In the genomic region with DNA sequence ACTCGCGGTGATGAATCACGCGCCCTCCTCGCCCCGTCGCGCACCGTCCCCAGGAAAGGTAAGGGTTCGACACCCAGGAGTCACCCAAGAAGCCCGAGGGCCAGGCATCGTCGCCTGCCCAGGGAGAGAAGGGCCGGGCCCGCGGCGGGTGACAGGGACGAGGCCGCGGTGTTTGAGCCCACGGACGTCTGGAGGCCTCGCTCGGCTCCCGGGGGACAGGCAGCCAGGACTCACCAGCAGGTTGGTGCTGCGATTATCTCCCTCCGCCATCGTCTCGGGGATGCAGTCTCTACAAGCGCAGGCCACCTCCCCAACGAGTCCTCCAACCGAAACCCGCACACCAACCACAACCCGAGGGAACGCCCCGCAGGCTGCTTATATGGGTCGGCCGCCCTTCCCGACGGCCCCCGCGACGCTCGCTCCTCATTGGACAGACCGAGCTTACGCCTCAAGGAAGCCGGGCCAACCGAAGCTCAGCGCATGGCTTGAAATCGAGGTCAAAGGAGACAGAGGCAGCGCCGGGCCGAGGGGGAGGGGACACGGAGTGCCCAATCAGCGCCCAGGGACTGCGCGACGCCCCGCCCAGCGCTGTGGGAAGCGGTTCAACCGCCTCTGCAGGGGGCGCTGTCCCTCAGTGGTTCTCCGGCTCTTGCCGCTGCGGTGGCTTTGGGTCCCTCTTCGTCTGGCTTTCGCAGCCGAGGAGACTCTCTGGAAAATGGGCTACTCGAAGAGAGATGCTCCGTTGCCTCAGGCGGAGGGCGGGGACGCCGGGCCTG, we compare ENCODE assay signal across 8 cellular contexts. TPM values are rescaled to one million over a fixed set of nuclear protein-coding genes. Genes with fewer than 3 reads are reported as not detected.
A peak's percentile ranks its signal among the peaks of the same experiment; 100 is the strongest.
DNase-seq lines count a peak whose midpoint lies in the region; ATAC-seq and TF ChIP-seq lines count a peak whose summit lies in the region.

TSS of gene ARL6IP1 (minus strand) at position 353 of the 776 bp plus-strand sequence. CDS start at position 270, 83 bp downstream.

- H3K4me1 Mint-ChIP-seq in T-cell = peaks cover 50 to 73% (median 72%) of the 10 kb centered on the region in 3 donors

- H3K4me1 ChIP-seq in adrenal gland (replicated peaks in 1 of 2) (peaks cover 18 to 48% of the 10 kb centered on the region in 2 donors), heart left ventricle (peaks cover 3 to 74% (median 34%) of the 10 kb centered on the region in 12 donors), upper lobe of right lung (peaks cover 39% of the 10 kb centered on the region)

- H3K27ac Mint-ChIP-seq in T-cell = peak within 1 kb of the TSS; percentile 93 to 96

- peaks cover 17% of the 10 kb centered on the region for H3K36me3 Mint-ChIP-seq in T-cell

- H3K27me3 ChIP-seq in adrenal gland = no peaks in the 10 kb centered on the region
- H3K27me3 ChIP-seq in heart left ventricle = no peaks in the 10 kb centered on the region
- no peaks in the 10 kb centered on the region for H3K27me3 ChIP-seq in upper lobe of right lung

- H3K27me3 Mint-ChIP-seq in T-cell = no peaks in the 10 kb centered on the region

- H3K36me3 ChIP-seq in adrenal gland (replicated peaks in 1 of 2) (peaks cover 0 to 12% of the 10 kb centered on the region in 2 donors), heart left ventricle (peaks cover 0 to 31% (median 14%) of the 10 kb centered on the region in 9 donors), upper lobe of right lung (peaks cover 14% of the 10 kb centered on the region)

- intact Hi-C loops in adrenal gland (cut with DNase I) (no loop called here), heart left ventricle (cut with DNase I) (loop anchor here in 7 of 10 donors (5.0 to 10.0 kb wide), 4 partner anchors 153 to 263 kb away; partner anchors contain the start of gene COQ7 (in 3 of the 7)), posterior cingulate gyrus (cut with DNase I) (loop anchor here (1.0 to 5.0 kb wide), 3 partner anchors 125 to 266 kb away; partner anchors contain the start of genes COQ7 and SMG1), upper lobe of right lung (cut with DNase I) (no loop called here)

- H3K9me3 ChIP-seq in adrenal gland (replicated peaks in 1 of 3) (no peaks in the 10 kb centered on the region), heart left ventricle (no peaks in the 10 kb centered on the region), upper lobe of right lung (no peaks in the 10 kb centered on the region)

- 0 to 1% (median 0%) methylated on average over 9 to 75 of the region's 75 CpGs for WGBS in adrenal gland, 4 donors
- WGBS in heart left ventricle, 4 donors = 0% methylated on average over 6 to 75 of the region's 75 CpGs

- ATAC-seq in HG02798 (IDR thresholded peaks at IDR 0.05; ENCODE audit: poor library complexity, unreplicated experiment) (peak; percentile 97), T-cell (replicated peaks in 1 of 4) (peak; percentile 92 to 98 (median 96)), heart left ventricle (peak; percentile 98 to 100 (median 99)), upper lobe of right lung (peak; percentile 99)

- H3K27ac ChIP-seq in adrenal gland (peak within 1 kb of the TSS; percentile 79 to 93 (median 82)), heart left ventricle (peak within 1 kb of the TSS; percentile 12 to 94 (median 88)), upper lobe of right lung (peak within 1 kb of the TSS; percentile 93)

- peak; percentile 100 for TF ChIP-seq POLR2A in adrenal gland (IDR thresholded peaks at IDR 0.05)
- peak; percentile 97 to 99 for TF ChIP-seq POLR2A in heart left ventricle (IDR thresholded peaks at IDR 0.05)

- H3K4me3 Mint-ChIP-seq in T-cell = peak within 1 kb of the TSS; percentile 90 to 96 (median 91)

- TF ChIP-seq CTCF in GM12874 (IDR thresholded peaks at IDR 0.05; ENCODE audit: insufficient read depth, low read depth, low read length) (peak; percentile 90), adrenal gland (IDR thresholded peaks at IDR 0.05) (peak; percentile 71 to 99 (median 94)), heart left ventricle (IDR thresholded peaks at IDR 0.05) (peak; percentile 88 to 99 (median 94)), upper lobe of right lung (IDR thresholded peaks at IDR 0.05) (peak; percentile 95)

- no peaks in the 10 kb centered on the region for H3K9me3 Mint-ChIP-seq in T-cell

- POLR2A ChIA-PET in T-cell (lab: Charles Lee) = interaction anchor here (0.5 to 3.6 kb wide), 17 partner anchors 8 to 1473 kb away, joined by 3 to 42 read pairs (median 3); partner anchors contain the start of genes RPS15A (in 2 of the 2), COQ7 (in 1 of the 2) and VPS35L (in 1 of the 2)

- DNase-seq in NCI-H1436 (lab: John Stamatoyannopoulos, UW) (peak; percentile 99), T-cell (peak; percentile 95 to 99 (median 99)), adrenal gland (peak; percentile 99 to 100 (median 100)), heart left ventricle (peak; percentile 99 to 100 (median 99)), posterior cingulate gyrus (peak; percentile 97 to 100 (median 100)), upper lobe of right lung (peak; percentile 99)

- H3K4me3 ChIP-seq in adrenal gland (peak within 1 kb of the TSS; percentile 65 to 93 (median 74)), heart left ventricle (peak within 1 kb of the TSS; percentile 70 to 96 (median 86)), upper lobe of right lung (peak within 1 kb of the TSS; percentile 95)

- CTCF ChIA-PET in T-cell (lab: Charles Lee) = interaction anchor here (0.6 to 3.4 kb wide), 23 partner anchors 9 to 1083 kb away, joined by 3 to 86 read pairs (median 4); partner anchors contain the start of genes COQ7 (in 1 of the 2), RPS15A (in 1 of the 2), SMG1 (in 1 of the 2) and VPS35L (in 1 of the 2)

RNA-seq across cellular contexts. Expression of gene ARL6IP1, which starts in this region (rescaled TPM):
- total RNA-seq in T-cell = 100 to 1,000 TPM in 2 of 5 donors, 10 to 100 TPM in 3; 78.8 to 122 (median 89.5) TPM
- 100 to 1,000 TPM; 115 to 439 (median 299) TPM for total RNA-seq in adrenal gland
- polyA plus RNA-seq in adrenal gland = 100 to 1,000 TPM in 1 of 3 donors, 10 to 100 TPM in 2; 55.3 to 161 (median 88.1) TPM
- 10 to 100 TPM; 16.5 to 63.2 (median 22.9) TPM for total RNA-seq in heart left ventricle
- 10 to 100 TPM; 20.2 to 30.8 TPM for polyA plus RNA-seq in heart left ventricle
- 110 TPM for total RNA-seq in upper lobe of right lung

Comparison
In these comparisons a context has a peak if more than half of its experiments do, and no peak if none do; other contexts are left out.
1. Peak in every context shown above with its lines: DNase-seq, ATAC-seq, H3K4me3 ChIP-seq and H3K27ac ChIP-seq.
2. intact Hi-C loops: an anchor here in heart left ventricle (5.0 to 10.0 kb wide) and posterior cingulate gyrus (1.0 to 5.0 kb wide); none called in adrenal gland and upper lobe of right lung.